Comparison of ENCODE assay signal across 21 cellular contexts in the genomic region with DNA sequence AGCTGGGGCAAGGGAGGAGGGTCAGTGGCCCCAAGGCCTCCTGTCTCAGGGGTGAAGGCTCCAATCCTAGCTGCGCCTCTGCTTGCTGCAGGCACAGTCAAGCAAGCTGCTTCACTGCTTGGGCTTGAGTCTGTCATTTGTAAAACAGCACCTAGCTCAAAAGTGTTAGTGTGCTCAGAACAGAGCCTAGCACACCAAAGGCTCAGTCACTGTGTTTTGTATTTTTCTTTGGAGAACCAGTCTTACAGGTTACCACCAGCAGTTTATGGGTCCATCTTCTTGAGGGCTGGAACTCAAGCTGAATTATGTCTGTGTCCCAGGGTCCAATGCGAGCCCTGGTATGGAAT.
DNase-seq lines count a peak whose midpoint lies in the region; ATAC-seq and TF ChIP-seq lines count a peak whose summit lies in the region.
"Had no signal": no experiment of that assay in that cellular context is flagged by ENCODE, and none has a peak within 500 bp of the region (broad histone marks: within the 10 kb centered on the region; RNA-seq: fewer than 3 reads in every experiment).

No MANE protein-coding gene starts in this region.

- H3K27me3 ChIP-seq in prostate gland (replicated peaks; ENCODE audit: insufficient read depth) = no peaks in the 10 kb centered on the region
- H3K27me3 ChIP-seq: BE2C, gastrocnemius medialis had no signal

- H3K9me3 ChIP-seq in prostate gland = no peaks in the 10 kb centered on the region
- H3K9me3 ChIP-seq: BE2C, gastrocnemius medialis had no signal

- DNase-seq in DMS53 (lab: John Stamatoyannopoulos, UW) (peak; percentile 68), DMS53 treated with DMSO at 0.1 percent for 48 hours (lab: John Stamatoyannopoulos, UW; ENCODE audit: unreplicated experiment) (no peak), NCI-H526 treated with DMSO at 0.1 percent for 48 hours (lab: John Stamatoyannopoulos, UW) (peak; percentile 67), prostate gland (ENCODE audit: low spot score) (no peak)
- DNase-seq: activated naive CD4-positive, alpha-beta T cell; H7; Kasumi-1; left ventricle myocardium inferior; naive B cell; NCI-H1417 treated with DMSO at 0.1 percent for 48 hours; NCI-H226; OCI-M1; T-helper 9 cell had no signal

- TF ChIP-seq POLR2A in prostate gland (IDR thresholded peaks at IDR 0.05) = no peak

- 44% methylated on average over 2 of the region's 2 CpGs for WGBS in prostate gland

- no peak overlapping the region for H3K4me3 ChIP-seq in prostate gland
- H3K4me3 ChIP-seq: gastrocnemius medialis, left ventricle myocardium inferior had no signal

- no peaks in the 10 kb centered on the region for H3K4me1 ChIP-seq in prostate gland (replicated peaks)
- H3K4me1 ChIP-seq: left ventricle myocardium inferior had no signal

- intact Hi-C loops in prostate gland (cut with DNase I) = no loop called here

- TF ChIP-seq CTCF in prostate gland (IDR thresholded peaks at IDR 0.05) = no peak

- no peaks in the 10 kb centered on the region for H3K36me3 ChIP-seq in prostate gland
- H3K36me3 ChIP-seq: BE2C, gastrocnemius medialis, left ventricle myocardium inferior had no signal

- peak; percentile 55 for ATAC-seq in esophagus mucosa
- no peak for ATAC-seq in HG02852 (IDR thresholded peaks at IDR 0.05; ENCODE audit: unreplicated experiment)
- ATAC-seq in GM19035 (IDR thresholded peaks at IDR 0.05; ENCODE audit: unreplicated experiment) = no peak
- no peak for ATAC-seq in GM21381 (IDR thresholded peaks at IDR 0.05; ENCODE audit: unreplicated experiment)
- ATAC-seq: stimulated activated effector memory CD8-positive, alpha-beta T cell treated with anti-CD3 and anti-CD28 coated beads, Interleukin-12 subunit alpha, Interleukin-12 subunit beta, amount 100 ng/mL, for 72 hours had no signal

- peak overlapping the region; percentile 9 to 52 for H3K27ac ChIP-seq in prostate gland
- H3K27ac ChIP-seq: 22Rv1, left ventricle myocardium inferior had no signal

Comparison
In these comparisons a context has a peak if more than half of its experiments do, and no peak if none do; other contexts are left out.
1. DNase-seq: peak in DMS53 (single experiment) and NCI-H526 treated with DMSO at 0.1 percent for 48 hours (single experiment); none in DMS53 treated with DMSO at 0.1 percent for 48 hours (single experiment) and prostate gland (single experiment).